20 cellular contexts compared by ENCODE assay signal in genomic region chr12:114848661-114849060, GRCh38.
DNase-seq lines count a peak whose midpoint lies in the region; ATAC-seq and TF ChIP-seq lines count a peak whose summit lies in the region.
"Had no signal": no experiment of that assay in that cellular context is flagged by ENCODE, and none has a peak within 500 bp of the region (broad histone marks: within the 10 kb centered on the region; RNA-seq: fewer than 3 reads in every experiment).

No MANE protein-coding gene starts in this region.

- H3K4me2 ChIP-seq in MM.1S (ENCODE audit: low read depth, low read length), result no peak overlapping the region
- H3K4me2 ChIP-seq: PC-9 had no signal

- no peak overlapping the region for H3K4me3 ChIP-seq in MM.1S (ENCODE audit: low read length)
- H3K4me3 ChIP-seq in effector memory CD4-positive, alpha-beta T cell (ENCODE audit: insufficient read depth, low read depth, low read length, poor library complexity, severe bottlenecking), result no peak overlapping the region
- H3K4me3 ChIP-seq: K562, PC-9 had no signal

- no peaks in the 10 kb centered on the region for H4K20me1 ChIP-seq in MM.1S (ENCODE audit: insufficient read depth, low read length)

- H3K36me3 ChIP-seq in MM.1S (replicated peaks; ENCODE audit: insufficient read depth, low read length), result no peaks in the 10 kb centered on the region
- H3K36me3 ChIP-seq in effector memory CD4-positive, alpha-beta T cell (ENCODE audit: control insufficient read depth, insufficient read depth, low read length), result no peaks in the 10 kb centered on the region

- intact Hi-C loops in left cardiac atrium (cut with DNase I), result no loop called here

- H3K9me3 ChIP-seq in MM.1S (replicated peaks; ENCODE audit: insufficient read depth, low read length), result no peaks in the 10 kb centered on the region
- no peaks in the 10 kb centered on the region for H3K9me3 ChIP-seq in effector memory CD4-positive, alpha-beta T cell (ENCODE audit: control insufficient read depth, low read length)

- DNase-seq in GM03348 (ENCODE audit: low spot score), result peak; percentile 87
- DNase-seq in amniotic stem cell (lab: John Stamatoyannopoulos, UW), result peak; percentile 30
- no peak for DNase-seq in left cardiac atrium
- peak; percentile 96 for DNase-seq in stromal cell of bone marrow (ENCODE audit: low read depth)
- DNase-seq in MM.1S, result no peak
- no peak for DNase-seq in NCI-H2227 (lab: John Stamatoyannopoulos, UW; ENCODE audit: unreplicated experiment)
- DNase-seq in effector memory CD4-positive, alpha-beta T cell, result no peak
- DNase-seq: activated CD4-positive, CD25-positive, alpha-beta regulatory T cell; activated CD8-positive, alpha-beta memory T cell treated with anti-CD3 and anti-CD28 coated beads, Interleukin-2, amount 50 U/mL, for 48 hours; cortex of kidney; DMS 273 treated with DMSO at 0.1 percent for 48 hours; foreskin melanocyte; naive B cell; NCI-H146; NCI-H524; PC-9; retina; stimulated activated naive CD8-positive, alpha-beta T cell treated with anti-CD3 and anti-CD28 coated beads, Interleukin-15, Interleukin-2, amounts not matched to agents 100 U/mL and 50 U/mL, for 24 hours had no signal

- no peaks in the 10 kb centered on the region for H3F3A ChIP-seq in MM.1S (ENCODE audit: insufficient read depth, low read length)

- no peak overlapping the region for H2AFZ ChIP-seq in MM.1S (ENCODE audit: low read length)
- H2AFZ ChIP-seq: PC-9 had no signal

- no peaks in the 10 kb centered on the region for H3K4me1 ChIP-seq in MM.1S (ENCODE audit: low read length)
- H3K4me1 ChIP-seq in effector memory CD4-positive, alpha-beta T cell (ENCODE audit: control insufficient read depth, insufficient read depth, low read length, poor library complexity, severe bottlenecking), result no peaks in the 10 kb centered on the region

- H3K27me3 ChIP-seq in MM.1S (replicated peaks; ENCODE audit: insufficient read depth, low read length), result no peaks in the 10 kb centered on the region
- H3K27me3 ChIP-seq in effector memory CD4-positive, alpha-beta T cell (replicated peaks; ENCODE audit: control insufficient read depth, insufficient read depth, low read length, poor library complexity, severe bottlenecking), result no peaks in the 10 kb centered on the region

- no peak overlapping the region for H3K27ac ChIP-seq in MM.1S (ENCODE audit: low read length)
- H3K27ac ChIP-seq in effector memory CD4-positive, alpha-beta T cell (ENCODE audit: insufficient read depth, low read length, poor library complexity, severe bottlenecking), result no peak overlapping the region
- H3K27ac ChIP-seq: PC-9 had no signal

- no peak for TF ChIP-seq CTCF in MM.1S (IDR thresholded peaks at IDR 0.05; ENCODE audit: low read length)

- H3K9ac ChIP-seq in MM.1S (ENCODE audit: low read length), result no peak overlapping the region

- H3K9me2 ChIP-seq in MM.1S (replicated peaks; ENCODE audit: insufficient read depth, low read length), result no peaks in the 10 kb centered on the region

- ATAC-seq in left cardiac atrium, result peak; percentile 72 to 78
- ATAC-seq: activated naive CD4-positive, alpha-beta T cell treated with anti-CD3 and anti-CD28 coated beads, Interleukin-2, amount 50 U/mL, for 72 hours; K562; stimulated activated naive CD8-positive, alpha-beta T cell treated with anti-CD3 and anti-CD28 coated beads, Interleukin-15, Interleukin-2, amounts not matched to agents 100 U/mL and 50 U/mL, for 24 hours had no signal

- H3K79me2 ChIP-seq in MM.1S (ENCODE audit: low read length), result no peaks in the 10 kb centered on the region

Comparison
In these comparisons a context has a peak if more than half of its experiments do, and no peak if none do; other contexts are left out.
1. DNase-seq: peak in GM03348 (single experiment), amniotic stem cell (single experiment) and stromal cell of bone marrow (single experiment); none in left cardiac atrium (single experiment), MM.1S (single experiment), NCI-H2227 (single experiment) and effector memory CD4-positive, alpha-beta T cell (0 of 3).